1 cellular context compared by ENCODE assay signal in the genomic region with DNA sequence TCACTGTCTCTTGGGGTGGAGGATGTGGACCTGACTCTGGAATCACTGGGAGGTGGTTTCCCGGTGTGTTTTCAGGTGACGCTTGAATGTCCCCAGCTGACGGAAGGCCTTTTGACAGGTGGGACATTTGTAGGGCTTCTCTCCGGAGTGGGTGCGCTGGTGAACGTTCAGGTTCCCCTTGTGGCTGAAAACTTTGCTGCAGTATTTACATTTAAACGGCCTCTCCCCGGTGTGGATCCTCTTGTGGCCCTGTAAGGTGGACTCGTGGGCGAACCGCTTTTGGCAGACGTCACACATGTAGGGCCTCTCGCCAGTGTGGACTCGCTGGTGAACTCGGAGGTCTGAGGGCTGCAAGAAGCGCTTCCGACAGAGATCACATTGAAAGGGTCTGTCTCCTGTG.
TF ChIP-seq lines count a peak whose summit lies in the region.

No MANE protein-coding gene starts in this region.

TF ChIP-seq in HCT116, 20 proteins besides CTCF, POLR2A, EP300 and RAD21 (continued from another document):
- TF ChIP-seq, protein P1, sequence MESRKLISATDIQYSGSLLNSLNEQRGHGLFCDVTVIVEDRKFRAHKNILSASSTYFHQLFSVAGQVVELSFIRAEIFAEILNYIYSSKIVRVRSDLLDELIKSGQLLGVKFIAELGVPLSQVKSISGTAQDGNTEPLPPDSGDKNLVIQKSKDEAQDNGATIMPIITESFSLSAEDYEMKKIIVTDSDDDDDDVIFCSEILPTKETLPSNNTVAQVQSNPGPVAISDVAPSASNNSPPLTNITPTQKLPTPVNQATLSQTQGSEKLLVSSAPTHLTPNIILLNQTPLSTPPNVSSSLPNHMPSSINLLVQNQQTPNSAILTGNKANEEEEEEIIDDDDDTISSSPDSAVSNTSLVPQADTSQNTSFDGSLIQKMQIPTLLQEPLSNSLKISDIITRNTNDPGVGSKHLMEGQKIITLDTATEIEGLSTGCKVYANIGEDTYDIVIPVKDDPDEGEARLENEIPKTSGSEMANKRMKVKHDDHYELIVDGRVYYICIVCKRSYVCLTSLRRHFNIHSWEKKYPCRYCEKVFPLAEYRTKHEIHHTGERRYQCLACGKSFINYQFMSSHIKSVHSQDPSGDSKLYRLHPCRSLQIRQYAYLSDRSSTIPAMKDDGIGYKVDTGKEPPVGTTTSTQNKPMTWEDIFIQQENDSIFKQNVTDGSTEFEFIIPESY (IDR thresholded peaks at IDR 0.05; ENCODE audit: extremely low read depth, insufficient replicate concordance, low read length): no peak
- TF ChIP-seq ZFX (IDR thresholded peaks at IDR 0.05): no peak
